Comparison of ENCODE assay signal across 6 cellular contexts in genomic region chr9:104898376-104898775, GRCh38. TPM values are rescaled to one million over a fixed set of nuclear protein-coding genes. Genes with fewer than 3 reads are reported as not detected.
A peak's percentile ranks its signal among the peaks of the same experiment; 100 is the strongest.
DNase-seq lines count a peak whose midpoint lies in the region; ATAC-seq, FAIRE-seq and TF ChIP-seq lines count a peak whose summit lies in the region.
"Not testable (repeated sequence)": the region's sequence is repeated elsewhere in the genome, so short reads cannot be mapped to it uniquely, and the experiment has no call there.

No MANE protein-coding gene starts in this region.

- H3K9ac ChIP-seq in HepG2 (ENCODE audit: insufficient read depth, low read depth, low read length); mesendoderm (ENCODE audit: low read length); subcutaneous abdominal adipose tissue (ENCODE audit: low read length in 5 of 5): not testable (repeated sequence)

- not testable (repeated sequence) for H3K79me1 ChIP-seq in mesendoderm (ENCODE audit: low read length)

- not testable (repeated sequence) for H4K8ac ChIP-seq in mesendoderm (ENCODE audit: low read depth, low read length)

- not testable (repeated sequence) for H3K4ac ChIP-seq in mesendoderm (ENCODE audit: low read depth, low read length)

- H3K9me2 ChIP-seq in GM23338 (ENCODE audit: insufficient read depth), result not testable (repeated sequence)

- H2BK120ac ChIP-seq in mesendoderm (ENCODE audit: low read depth, low read length), result not testable (repeated sequence)

- not testable (repeated sequence) for TF ChIP-seq EP300 in HepG2 (IDR thresholded peaks at IDR 0.05; ENCODE audit: low read depth in 2 of 2, low read length in 2 of 2); HepG2 (CRISPR knock-in tag; IDR thresholded peaks at IDR 0.05; ENCODE audit: borderline replicate concordance)

- TF ChIP-seq CTCF in GM23338 (conservative IDR thresholded peaks at IDR 0.05; ENCODE audit: low read depth in 2 of 2); RWPE1 (conservative IDR thresholded peaks at IDR 0.05; ENCODE audit: low read depth); endothelial cell (IDR thresholded peaks at IDR 0.05; ENCODE audit: unreplicated experiment); HepG2 (CRISPR knock-in tag; IDR thresholded peaks at IDR 0.05): not testable (repeated sequence)

- CTCF ChIA-PET in RWPE1 (lab: Yijun Ruan, JAX), result interaction anchor here (0.5 kb wide), 1 partner anchor 1765 kb away, joined by 4 read pairs; no protein-coding TSS in a partner anchor
- CTCF ChIA-PET in HepG2 (lab: Yijun Ruan, JAX; ENCODE audit: low intra/inter-chr PET ratio, low total read pairs), result not testable (repeated sequence)

- H3K4me3 ChIP-seq in GM23338; HepG2 (replicated peaks in 1 of 3; ENCODE audit: insufficient read depth in 1 of 3, low read depth in 2 of 3, low read length in 3 of 3); mesendoderm (ENCODE audit: low read length); subcutaneous abdominal adipose tissue (ENCODE audit: low read depth in 1 of 5, low read length in 5 of 5): not testable (repeated sequence)

- not testable (repeated sequence) for H3K4me3 Mint-ChIP-seq in GM23338
- peak overlapping the region; percentile 7 for H3K4me3 Mint-ChIP-seq in endothelial cell (ENCODE audit: unreplicated experiment)

- H3K27ac Mint-ChIP-seq in GM23338, result 0 out of 2 replicates have a peak overlapping the region, but pooled peaks have one; percentile 50
- H3K27ac Mint-ChIP-seq in endothelial cell (ENCODE audit: unreplicated experiment), result not testable (repeated sequence)

- not testable (repeated sequence) for H3K23ac ChIP-seq in mesendoderm (ENCODE audit: low read length)

- H3K4me1 ChIP-seq in GM23338 (ENCODE audit: insufficient read depth) (peaks cover 12% of the 10 kb centered on the region), HepG2 (ENCODE audit: insufficient read depth, low read length) (peaks cover 100% of the 10 kb centered on the region), subcutaneous abdominal adipose tissue (ENCODE audit: control insufficient read depth in 5 of 5, insufficient read depth in 5 of 5, low read length in 5 of 5) (peaks cover 0 to 27% (median 25%) of the 10 kb centered on the region in 5 donors)
- H3K4me1 ChIP-seq in mesendoderm (ENCODE audit: control insufficient read depth, low read depth, low read length), result not testable (repeated sequence)

- H3K9me3 ChIP-seq in HepG2 (ENCODE audit: low read length); subcutaneous abdominal adipose tissue (ENCODE audit: control insufficient read depth in 5 of 5, low read length in 5 of 5): not testable (repeated sequence)

- H3K36me3 ChIP-seq in GM23338 (ENCODE audit: insufficient read depth); mesendoderm (ENCODE audit: control insufficient read depth, insufficient read depth, low read length): not testable (repeated sequence)
- H3K36me3 ChIP-seq in HepG2 (replicated peaks in 1 of 2; ENCODE audit: control insufficient read depth in 1 of 2, insufficient read depth in 2 of 2, low read length in 2 of 2) (peaks cover 2 to 14% of the 10 kb centered on the region in 2 experiments), subcutaneous abdominal adipose tissue (ENCODE audit: control insufficient read depth in 5 of 5, insufficient read depth in 5 of 5, low read length in 5 of 5) (peaks cover 27 to 65% (median 35%) of the 10 kb centered on the region in 5 donors)

- H3K4me2 ChIP-seq in GM23338; HepG2 (ENCODE audit: low read depth, low read length); mesendoderm (ENCODE audit: low read length): not testable (repeated sequence)

- H3K36me3 Mint-ChIP-seq in GM23338 (ENCODE audit: low read depth), result not testable (repeated sequence)
- peaks cover 33% of the 10 kb centered on the region for H3K36me3 Mint-ChIP-seq in endothelial cell (ENCODE audit: low read depth, unreplicated experiment)

- not testable (repeated sequence) for H3K79me2 ChIP-seq in GM23338 (replicated peaks; ENCODE audit: insufficient read depth); mesendoderm (ENCODE audit: control insufficient read depth, insufficient read depth, low read length)
- H3K79me2 ChIP-seq in HepG2 (ENCODE audit: insufficient read depth, low read length), result peaks cover 90% of the 10 kb centered on the region

- not testable (repeated sequence) for TF ChIP-seq POLR2A in HepG2 (IDR thresholded peaks at IDR 0.05; ENCODE audit: insufficient read depth in 1 of 2, low read depth in 2 of 2, low read length in 2 of 2)

- H2AK5ac ChIP-seq in mesendoderm (ENCODE audit: low read length), result not testable (repeated sequence)

- not testable (repeated sequence) for H2BK5ac ChIP-seq in mesendoderm (ENCODE audit: low read length)

- POLR2A ChIA-PET in RWPE1 (lab: Yijun Ruan, JAX; ENCODE audit: low non-redundant PET), result not testable (repeated sequence)
- POLR2A ChIA-PET in HepG2 (lab: Yijun Ruan, JAX), result interaction anchor here (4.0 to 4.1 kb wide), 2 partner anchors 10 to 12 kb away, joined by 47 to 94 read pairs; no protein-coding TSS in a partner anchor

- H3K56ac ChIP-seq in mesendoderm (ENCODE audit: low read length), result not testable (repeated sequence)

- H3F3A ChIP-seq in GM23338 (replicated peaks; ENCODE audit: low read depth), result not testable (repeated sequence)

- H3K4me1 Mint-ChIP-seq in GM23338 (peaks cover 25% of the 10 kb centered on the region), endothelial cell (ENCODE audit: unreplicated experiment) (peaks cover 45% of the 10 kb centered on the region)

- FAIRE-seq in HepG2 (lab: Jason Lieb, UNC), result not testable (repeated sequence)

- not testable (repeated sequence) for H4K20me1 ChIP-seq in GM23338 (replicated peaks; ENCODE audit: insufficient read depth); HepG2 (ENCODE audit: insufficient read depth, low read length)

- not testable (repeated sequence) for H3K9me3 Mint-ChIP-seq in GM23338; endothelial cell (ENCODE audit: unreplicated experiment)

- not testable (repeated sequence) for H3K27me3 ChIP-seq in GM23338 (ENCODE audit: insufficient read depth); HepG2 (ENCODE audit: control insufficient read depth in 1 of 2, insufficient read depth in 2 of 2, low read length in 2 of 2); mesendoderm (ENCODE audit: insufficient read depth, low read length, poor library complexity); subcutaneous abdominal adipose tissue (ENCODE audit: control insufficient read depth in 5 of 5, insufficient read depth in 4 of 5, low read length in 5 of 5)

- DNase-seq in GM23338 (ENCODE audit: low spot score); RWPE1 (ENCODE audit: low spot score); endothelial cell (ENCODE audit: low spot score); HepG2 (ENCODE audit: low spot score); mesendoderm: not testable (repeated sequence)

- TF ChIP-seq RAD21 in HepG2 (CRISPR knock-in tag; IDR thresholded peaks at IDR 0.05), result not testable (repeated sequence)

- not testable (repeated sequence) for H2BK15ac ChIP-seq in mesendoderm (replicated peaks; ENCODE audit: low read depth)

- in situ Hi-C loops in HepG2 (cut with HindIII; ENCODE audit: extremely low pct_ligation_motif_present, low pct_unique_long_range_greater_than_20kb), result not testable (repeated sequence)

- BruUV-seq in HepG2 (replicated peaks; lab: Mats Ljungman, UMichigan), result not testable (repeated sequence)

- H3K27ac ChIP-seq in GM23338 (ENCODE audit: low read depth); mesendoderm (ENCODE audit: low read depth, low read length): not testable (repeated sequence)
- H3K27ac ChIP-seq in RWPE1 (peak overlapping the region; percentile 24; the same call in 1 of the 2 replicates), HepG2 (ENCODE audit: extremely low read length, insufficient read depth, low read length) (peak overlapping the region; percentile 93), subcutaneous abdominal adipose tissue (ENCODE audit: low read depth, low read length) (peak overlapping the region; percentile 68)

- not testable (repeated sequence) for H3K27me3 Mint-ChIP-seq in GM23338 (ENCODE audit: insufficient read depth, low read depth, poor library complexity); endothelial cell (ENCODE audit: unreplicated experiment)

- not testable (repeated sequence) for H2AFZ ChIP-seq in GM23338; HepG2 (ENCODE audit: low read length)

- intact Hi-C loops in HepG2 (cut with micrococcal nuclease; ENCODE audit: unreplicated experiment), result not testable (repeated sequence)

- whole genome bisulfite sequencing in HepG2 (ENCODE audit: low lambda C conversion rate), result 96% methylated on average over 6 of the region's 6 CpGs
- no CpG with 5 or more reads among the region's 6 CpGs for WGBS in mesendoderm (ENCODE audit: extremely low coverage, insufficient coverage, low lambda C conversion rate)

- not testable (repeated sequence) for ATAC-seq in GM23338, HepG2

- peak overlapping the region; percentile 28 for H3K18ac ChIP-seq in mesendoderm (ENCODE audit: low read length)

- H4K5ac ChIP-seq in mesendoderm (ENCODE audit: low read length), result not testable (repeated sequence)

RNA-seq across cellular contexts. Expression of gene ABCA1, which starts 29.6 kb away (rescaled TPM):
- 2.8 and 2.9 TPM in 2 replicates for total RNA-seq in GM23338 (2014; rRNA removed; shearing (Covaris generic))
- polyA plus RNA-seq in GM23338 (2016; fragmentation: Nextera tagmentation; extraction: Ambion mirVana) (1.1 and 1.4 TPM in 2 replicates), HepG2 (2011; rRNA removed) (26.8 and 30.0 TPM in 2 replicates)
- total RNA-seq in endothelial cell (ENCODE audit: unreplicated experiment) (171 TPM), HepG2 (2016; rRNA removed; fragmentation: Illumina TruSeq; extraction: Trizol) (40.0 and 63.8 TPM in 2 replicates)
- total RNA-seq in HepG2 (2016; cell fraction: cytosol; rRNA removed; fragmentation: Illumina TruSeq; extraction: Trizol; ENCODE audit: low read depth), result 8.1 and 10.0 TPM in 2 replicates
- total RNA-seq in HepG2 (2016; cell fraction: insoluble cytoplasmic fraction; rRNA removed; fragmentation: Illumina TruSeq; extraction: Trizol), result 36.2 and 63.5 TPM in 2 replicates
- 10.8 and 13.5 TPM in 2 replicates for total RNA-seq in HepG2 (2016; cell fraction: membrane; rRNA removed; fragmentation: Illumina TruSeq; extraction: Trizol)
- total RNA-seq in HepG2 (2016; cell fraction: nucleus; rRNA removed; fragmentation: Illumina TruSeq; extraction: Trizol), result 111 and 125 TPM in 2 replicates
- polyA plus RNA-seq in HepG2 (2011; cell fraction: cytosol; rRNA removed), result 23.6 and 27.4 TPM in 2 replicates
- polyA plus RNA-seq in HepG2 (2011; cell fraction: nucleus; rRNA removed), result 74.2 and 77.9 TPM in 2 replicates
- 16.8 and 28.4 TPM in 2 replicates for polyA plus RNA-seq in HepG2 (2012)
- polyA plus RNA-seq in HepG2 (2016; cell fraction: cytosol; fragmentation: Illumina TruSeq; extraction: Trizol; ENCODE audit: low read depth), result 1.1 TPM in 2 replicates
- polyA plus RNA-seq in HepG2 (2016; cell fraction: insoluble cytoplasmic fraction; fragmentation: Illumina TruSeq; extraction: Trizol; ENCODE audit: low read depth), result 13.1 and 13.8 TPM in 2 replicates
- polyA plus RNA-seq in HepG2 (2016; cell fraction: membrane; fragmentation: Illumina TruSeq; extraction: Trizol; ENCODE audit: low read depth), result 2.0 and 2.5 TPM in 2 replicates
- 64.5 and 67.0 TPM in 2 replicates for polyA plus RNA-seq in HepG2 (2016; cell fraction: nucleus; fragmentation: Illumina TruSeq; extraction: Trizol; ENCODE audit: insufficient read depth, low read depth)
- 0.51 and 497 TPM in 2 replicates for polyA minus RNA-seq in HepG2 (2011; rRNA and poly(A)+ RNA removed; ENCODE audit: low replicate concordance)
- 94.8 and 127 TPM in 2 replicates for polyA minus RNA-seq in HepG2 (2011; cell fraction: cytosol; rRNA and poly(A)+ RNA removed)
- 220 and 287 TPM in 2 replicates for polyA minus RNA-seq in HepG2 (2011; cell fraction: nucleus; rRNA and poly(A)+ RNA removed)
- 1.0 TPM for polyA plus RNA-seq in mesendoderm (2013, experiment 1 of 2)
- polyA plus RNA-seq in mesendoderm (2013, experiment 2 of 2), result 1.1 TPM
